10 cellular contexts compared by ENCODE assay signal in the genomic region with DNA sequence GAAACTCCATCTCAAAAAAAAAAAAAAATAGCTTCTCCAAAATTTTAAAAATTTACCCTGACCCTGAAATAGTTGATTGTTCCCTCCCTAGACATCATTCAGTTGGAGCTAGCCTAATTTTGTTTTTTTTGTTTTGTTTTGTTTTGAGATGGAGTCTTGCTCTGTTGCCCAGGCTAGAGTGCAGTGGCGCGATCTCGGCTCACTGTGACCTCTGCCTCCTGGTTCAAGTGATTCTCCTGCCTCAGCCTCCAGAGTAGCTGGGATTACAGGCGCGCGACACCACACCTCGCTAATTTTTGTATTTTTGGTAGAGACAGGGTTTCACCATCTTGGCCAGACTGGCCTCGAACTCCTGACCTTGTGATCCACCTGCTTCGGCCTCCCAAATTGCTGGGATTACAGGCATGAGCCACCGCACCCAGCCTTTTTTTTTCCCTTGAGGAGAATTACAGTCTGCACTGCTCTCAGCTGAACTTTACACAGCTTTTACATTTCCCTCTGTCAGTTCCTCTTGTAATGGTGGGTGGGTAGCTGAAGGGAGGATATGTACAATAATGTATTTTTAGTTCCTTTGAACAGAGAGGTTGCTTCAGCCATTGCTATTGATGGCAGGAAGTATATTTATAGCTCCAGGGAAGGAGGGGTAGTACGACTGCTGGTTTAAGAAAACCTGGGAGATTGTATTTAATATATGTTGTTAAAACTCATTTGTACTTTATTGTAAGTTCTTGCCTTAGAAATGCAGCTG. TPM values are rescaled to one million over a fixed set of nuclear protein-coding genes. Genes with fewer than 3 reads are reported as not detected.
DNase-seq lines count a peak whose midpoint lies in the region; ATAC-seq and TF ChIP-seq lines count a peak whose summit lies in the region.
"Had no signal": no experiment of that assay in that cellular context is flagged by ENCODE, and none has a peak within 500 bp of the region (broad histone marks: within the 10 kb centered on the region; RNA-seq: fewer than 3 reads in every experiment).

No MANE protein-coding gene starts in this region.

- in situ Hi-C loops in brain microvascular endothelial cell (cut with HindIII; ENCODE audit: low pct_ligation_motif_present, low sequenced_read_pairs), result no loop called here

- peak; percentile 57 for ATAC-seq in CD4-positive, alpha-beta T cell (ENCODE audit: poor library complexity)
- ATAC-seq in GM18868 (IDR thresholded peaks at IDR 0.05; ENCODE audit: unreplicated experiment) (peak; percentile 51), left lobe of liver (peak; percentile 39), GM21360 (IDR thresholded peaks at IDR 0.05; ENCODE audit: unreplicated experiment) (no peak)

- H3K4me3 Mint-ChIP-seq in CD4-positive, alpha-beta T cell, result peak overlapping the region; percentile 32

- peaks cover 14% of the 10 kb centered on the region for H3K36me3 Mint-ChIP-seq in CD4-positive, alpha-beta T cell (ENCODE audit: low read depth)

- H3K27me3 Mint-ChIP-seq in CD4-positive, alpha-beta T cell, result no peaks in the 10 kb centered on the region

- POLR2A ChIA-PET in CD4-positive, alpha-beta T cell (lab: Charles Lee), result interaction anchor here (0.7 to 1.2 kb wide), 5 partner anchors 27 to 1816 kb away, joined by 3 to 4 read pairs (median 3); partner anchors contain the start of genes PCED1A, PTPRA and VPS16

- peak overlapping the region; percentile 8 for H3K27ac Mint-ChIP-seq in CD4-positive, alpha-beta T cell

- CTCF ChIA-PET in CD4-positive, alpha-beta T cell (lab: Charles Lee), result no interaction called here

- H3K4me1 Mint-ChIP-seq in CD4-positive, alpha-beta T cell (ENCODE audit: low read depth), result peaks cover 66% of the 10 kb centered on the region

- H3K4me3 ChIP-seq in brain microvascular endothelial cell (ENCODE audit: low read depth, low read length), result no peak overlapping the region

- TF ChIP-seq CTCF in CD4-positive, alpha-beta T cell (IDR thresholded peaks at IDR 0.05), result no peak
- TF ChIP-seq CTCF in brain microvascular endothelial cell (IDR thresholded peaks at IDR 0.05; ENCODE audit: low read depth, low read length, missing control alignments), result no peak

- no peak overlapping the region for H3K27ac ChIP-seq in CD4-positive, alpha-beta T cell (ENCODE audit: low read depth, low read length)
- no peak overlapping the region for H3K27ac ChIP-seq in brain microvascular endothelial cell

- H3K27me3 ChIP-seq in CD4-positive, alpha-beta T cell (ENCODE audit: control insufficient read depth, insufficient read depth, low read length), result no peaks in the 10 kb centered on the region
- H3K27me3 ChIP-seq in brain microvascular endothelial cell (replicated peaks), result no peaks in the 10 kb centered on the region

- no peak for DNase-seq in CD4-positive, alpha-beta T cell
- DNase-seq in SIG-M5 treated with dmso at 0.1 percent for 504 hours (lab: John Stamatoyannopoulos, UW; ENCODE audit: unreplicated experiment) (peak; percentile 95), left lobe of liver (ENCODE audit: low spot score) (no peak), NCI-H146 (lab: John Stamatoyannopoulos, UW) (no peak), cerebellar cortex (ENCODE audit: low spot score) (no peak), brain microvascular endothelial cell (no peak)
- DNase-seq: activated T-cell treated with anti-CD3 and anti-CD28 coated beads, Interleukin-2, amount 50 U/mL, for 48 hours; cerebellar nuclear complex had no signal

- no peaks in the 10 kb centered on the region for H3K36me3 ChIP-seq in brain microvascular endothelial cell (replicated peaks)

- intact Hi-C loops in CD4-positive, alpha-beta T cell (cut with DNase I, micrococcal nuclease), result no loop called here

- no peaks in the 10 kb centered on the region for H3K9me3 Mint-ChIP-seq in CD4-positive, alpha-beta T cell

- no peaks in the 10 kb centered on the region for H3K9me3 ChIP-seq in CD4-positive, alpha-beta T cell (ENCODE audit: control insufficient read depth, low read length)

RNA-seq across cellular contexts. Expression of gene PTPRA, which starts 27.7 kb away (rescaled TPM):
- 10 to 100 TPM; 65.4 to 69.5 TPM for total RNA-seq in CD4-positive, alpha-beta T cell
- total RNA-seq in left lobe of liver, result 15.3 TPM
